Comparison of ENCODE assay signal across 8 cellular contexts in genomic region chr17:17783825-17784598, GRCh38. TPM values are rescaled to one million over a fixed set of nuclear protein-coding genes. Genes with fewer than 3 reads are reported as not detected.
DNase-seq lines count a peak whose midpoint lies in the region; ATAC-seq and TF ChIP-seq lines count a peak whose summit lies in the region.

No MANE protein-coding gene starts in this region.

- H3K36me3 Mint-ChIP-seq in activated T-cell treated with anti-CD3 and anti-CD28 coated beads, Interleukin-2, amount 50 U/mL, for 4 hours (ENCODE audit: insufficient read depth) = no peaks in the 10 kb centered on the region

- H3K9ac ChIP-seq in neuronal stem cell (ENCODE audit: low read depth, low read length, poor library complexity) = peak overlapping the region; percentile 79

- WGBS in gastroesophageal sphincter (ENCODE audit: low coverage in 1 of 2), 2 donors = 1 to 8% methylated on average over 14 of the region's 35 CpGs
- WGBS in neuronal stem cell (ENCODE audit: extremely low coverage in 2 of 2, insufficient read length in 2 of 2, insufficient replicate concordance in 1 of 2), 2 donors = no CpG with 5 or more reads among the region's 35 CpGs

- no peaks in the 10 kb centered on the region for H3K9me3 ChIP-seq in gastroesophageal sphincter
- H3K9me3 ChIP-seq in neuronal stem cell (replicated peaks in 1 of 2; ENCODE audit: control insufficient read depth in 2 of 2, insufficient read depth in 1 of 2, low read depth in 1 of 2, low read length in 2 of 2) = no peaks in the 10 kb centered on the region

- H3K14ac ChIP-seq in neuronal stem cell (ENCODE audit: low read length) = peak overlapping the region; percentile 84

- no peak for TF ChIP-seq EP300 in gastroesophageal sphincter (IDR thresholded peaks at IDR 0.05)

- H3K79me1 ChIP-seq in neuronal stem cell (ENCODE audit: low read depth, low read length) = peaks cover 22% of the 10 kb centered on the region

- peak overlapping the region; percentile 72 for H4K8ac ChIP-seq in neuronal stem cell (ENCODE audit: low read depth, low read length)

- peaks cover 24% of the 10 kb centered on the region for H3K4me1 Mint-ChIP-seq in activated T-cell treated with anti-CD3 and anti-CD28 coated beads, Interleukin-2, amount 50 U/mL, for 4 hours (ENCODE audit: low read depth)

- TF ChIP-seq CTCF in gastroesophageal sphincter (IDR thresholded peaks at IDR 0.05) = no peak

- peak overlapping the region; percentile 97 for H3K18ac ChIP-seq in neuronal stem cell (ENCODE audit: low read length)

- H3K9me3 Mint-ChIP-seq in activated T-cell treated with anti-CD3 and anti-CD28 coated beads, Interleukin-2, amount 50 U/mL, for 4 hours = no peaks in the 10 kb centered on the region

- H3K27me3 Mint-ChIP-seq in activated T-cell treated with anti-CD3 and anti-CD28 coated beads, Interleukin-2, amount 50 U/mL, for 4 hours (ENCODE audit: low read depth) = no peaks in the 10 kb centered on the region

- H2BK15ac ChIP-seq in neuronal stem cell (ENCODE audit: low read length) = no peak overlapping the region

- no peaks in the 10 kb centered on the region for H3K36me3 ChIP-seq in gastroesophageal sphincter
- H3K36me3 ChIP-seq in neuronal stem cell (replicated peaks in 1 of 2; ENCODE audit: control insufficient read depth in 2 of 2, insufficient read depth in 2 of 2, low read length in 2 of 2) = no peaks in the 10 kb centered on the region

- peak overlapping the region; percentile 97 for H3K4me2 ChIP-seq in neuronal stem cell (ENCODE audit: insufficient read depth, low read length, poor library complexity, severe bottlenecking)

- no peak for TF ChIP-seq POLR2A in gastroesophageal sphincter (IDR thresholded peaks at IDR 0.05)

- H2BK120ac ChIP-seq in neuronal stem cell (ENCODE audit: low read depth, low read length) = no peak overlapping the region

- H3K27me3 ChIP-seq in gastroesophageal sphincter (no peaks in the 10 kb centered on the region), neuronal stem cell (ENCODE audit: control insufficient read depth in 3 of 3, insufficient read depth in 3 of 3, low read depth in 1 of 3, low read length in 3 of 3) (peaks cover 0 to 2% (median 0%) of the 10 kb centered on the region in 3 experiments)

- H2AFZ ChIP-seq in neuronal stem cell (ENCODE audit: low read length) = no peak overlapping the region

- peak overlapping the region; percentile 33 to 62 for H3K4me3 ChIP-seq in gastroesophageal sphincter
- peak overlapping the region in 1 of 2 donors; percentile 60 for H3K4me3 ChIP-seq in neuronal stem cell (ENCODE audit: low read length in 2 of 2)

- peak overlapping the region; percentile 72 for H2AK5ac ChIP-seq in neuronal stem cell (ENCODE audit: low read depth, low read length)

- no peak overlapping the region for H4K91ac ChIP-seq in neuronal stem cell (ENCODE audit: low read depth, low read length, poor library complexity)

- DNase-seq in NCI-H1105 (lab: John Stamatoyannopoulos, UW) (peak; percentile 95), neuronal stem cell (ENCODE audit: low spot score) (peak; percentile 67), amniotic stem cell (lab: John Stamatoyannopoulos, UW) (no peak)
- DNase-seq in activated T-cell treated with anti-CD3 and anti-CD28 coated beads, Interleukin-2, amount 50 U/mL, for 4 hours = no peak

- H2BK5ac ChIP-seq in neuronal stem cell (ENCODE audit: low read length) = peak overlapping the region; percentile 67

- peaks cover 2 to 76% (median 50%) of the 10 kb centered on the region in 3 donors for H3K4me1 ChIP-seq in gastroesophageal sphincter
- H3K4me1 ChIP-seq in neuronal stem cell (ENCODE audit: control insufficient read depth in 2 of 2, insufficient read depth in 1 of 2, low read depth in 1 of 2, low read length in 2 of 2) = peaks cover 49 to 53% of the 10 kb centered on the region in 2 donors

- ATAC-seq in GM18498 (IDR thresholded peaks at IDR 0.05; ENCODE audit: unreplicated experiment) = peak; percentile 38
- peak in 1 of 2 donors; percentile 8 for ATAC-seq in activated T-cell treated with anti-CD3 and anti-CD28 coated beads, Interleukin-2, amount 50 U/mL, for 4 hours
- ATAC-seq in gastroesophageal sphincter = no peak
- ATAC-seq in HG03196 (IDR thresholded peaks at IDR 0.05; ENCODE audit: unreplicated experiment) = no peak
- no peak for ATAC-seq in GM21717 (IDR thresholded peaks at IDR 0.05; ENCODE audit: unreplicated experiment)

- peak overlapping the region; percentile 38 for H3K4ac ChIP-seq in neuronal stem cell (ENCODE audit: low read length)

- peak overlapping the region; percentile 76 for H3K4me3 Mint-ChIP-seq in activated T-cell treated with anti-CD3 and anti-CD28 coated beads, Interleukin-2, amount 50 U/mL, for 4 hours

- peak overlapping the region; percentile 94 for H3K23ac ChIP-seq in neuronal stem cell (ENCODE audit: low read depth, low read length, poor library complexity)

- H2BK12ac ChIP-seq in neuronal stem cell (ENCODE audit: low read length) = peak overlapping the region; percentile 47

- H3K27ac ChIP-seq in gastroesophageal sphincter (peak overlapping the region; percentile 22 to 92 (median 89)), neuronal stem cell (replicated peaks; ENCODE audit: low read length) (peak overlapping the region; percentile 89)

RNA-seq across cellular contexts. Expression of gene SREBF1, which starts 52.8 kb away (rescaled TPM):
- 10 to 100 TPM; 34.3 to 44.0 (median 34.6) TPM for total RNA-seq in activated T-cell treated with anti-CD3 and anti-CD28 coated beads, Interleukin-2, amount 50 U/mL, for 4 hours
- 10 to 100 TPM; 16.1 to 90.7 (median 56.1) TPM for total RNA-seq in gastroesophageal sphincter
- 57.8 TPM for polyA plus RNA-seq in neuronal stem cell (2013, experiment 1 of 2)
- 61.7 TPM for polyA plus RNA-seq in neuronal stem cell (2013, experiment 2 of 2)

Comparison
In these comparisons a context has a peak if more than half of its experiments do, and no peak if none do; other contexts are left out.
1. DNase-seq: peak in NCI-H1105 (single experiment) and neuronal stem cell (single experiment); none in activated T-cell treated with anti-CD3 and anti-CD28 coated beads, Interleukin-2, amount 50 U/mL, for 4 hours (single experiment) and amniotic stem cell (single experiment).